ENCODE assay signal across 8 cellular contexts in the genomic region with DNA sequence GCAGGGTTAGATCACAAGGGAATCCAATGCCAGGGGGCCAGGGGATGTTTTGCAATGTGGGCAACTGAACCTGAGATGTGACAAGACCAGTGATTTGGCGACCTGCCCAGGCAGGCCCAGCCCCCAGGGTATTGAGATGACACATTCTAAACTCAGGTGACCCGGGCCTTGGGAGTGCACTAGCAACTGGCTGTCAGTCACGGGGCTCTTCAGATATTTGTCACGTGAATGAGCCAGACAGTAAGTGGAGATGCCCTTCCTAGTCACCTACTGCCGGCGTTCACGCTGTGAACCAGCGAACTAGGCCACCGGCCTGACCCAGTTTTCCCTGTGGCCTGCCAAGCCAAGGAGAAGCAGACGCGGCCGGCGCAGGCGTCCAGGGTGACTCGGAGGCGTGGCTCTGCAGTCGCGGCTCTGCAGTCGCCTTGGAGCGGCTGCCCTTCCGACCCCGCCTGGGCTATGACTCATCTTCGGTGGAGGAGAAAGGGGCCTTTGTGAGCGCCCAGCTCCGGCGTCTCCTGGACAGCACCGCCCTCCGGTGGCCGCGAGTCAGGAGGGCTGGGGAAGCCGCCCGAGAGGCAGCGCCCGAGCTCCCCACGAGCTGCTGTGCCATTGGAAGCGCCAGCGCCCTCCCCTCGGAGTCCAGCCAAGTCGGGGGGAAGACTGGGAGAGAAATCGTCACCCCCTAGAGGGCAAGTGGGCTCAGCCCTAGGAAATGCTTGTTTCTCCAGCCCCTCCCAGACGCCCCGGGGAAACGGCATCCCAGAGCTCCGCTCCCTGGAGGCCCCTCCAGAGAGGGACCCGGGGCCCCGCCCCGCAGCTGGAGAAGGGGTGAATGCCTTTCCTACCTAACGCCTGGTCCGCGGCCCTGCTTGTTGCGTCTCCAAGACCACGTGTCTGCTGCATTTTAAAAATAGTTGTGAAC. TPM values are rescaled to one million over a fixed set of nuclear protein-coding genes. Genes with fewer than 3 reads are reported as not detected.
A peak's percentile ranks its signal among the peaks of the same experiment; 100 is the strongest.
DNase-seq lines count a peak whose midpoint lies in the region; ATAC-seq and TF ChIP-seq lines count a peak whose summit lies in the region.

No MANE protein-coding gene starts in this region.

- DNase-seq in DMS53 (lab: John Stamatoyannopoulos, UW) (peak; percentile 100), Panc1 (ENCODE audit: low read depth, low spot score) (peak; percentile 89), esophagus squamous epithelium (lab: John Stamatoyannopoulos, UW) (peak; percentile 76), naive B cell (peak; percentile 80)
- peak; percentile 93 to 96 for DNase-seq in activated T-cell treated with anti-CD3 and anti-CD28 coated beads, Interleukin-2, amount 50 U/mL, for 72 hours
- DNase-seq in stimulated activated effector memory CD8-positive, alpha-beta T cell treated with anti-CD3 and anti-CD28 coated beads, Interleukin-12 subunit alpha, Interleukin-12 subunit beta, amount 100 ng/mL, for 72 hours (ENCODE audit: low spot score in 2 of 2): peak; percentile 79 to 95

- H3K9me3 ChIP-seq in Panc1 (ENCODE audit: control insufficient read depth, insufficient read depth, low read depth, low read length) (no peaks in the 10 kb centered on the region), esophagus squamous epithelium (no peaks in the 10 kb centered on the region)

- 1 to 2% methylated on average over 9 to 12 of the region's 52 CpGs for WGBS in esophagus squamous epithelium, 2 donors

- H3K4me3 ChIP-seq in Panc1 (ENCODE audit: low read depth in 2 of 2, low read length in 2 of 2) (peak overlapping the region; percentile 55 to 64), esophagus squamous epithelium (peak overlapping the region; percentile 34 to 76 (median 54))

- in situ Hi-C loops in Panc1 (cut with HindIII; ENCODE audit: low pct_unique_long_range_greater_than_20kb, low sequenced_read_pairs): loop anchor here (25.0 kb wide), 1 partner anchor 95 kb away; no protein-coding TSS in a partner anchor

- no peak for TF ChIP-seq POLR2A in esophagus squamous epithelium (IDR thresholded peaks at IDR 0.05)

- TF ChIP-seq CTCF in Panc1 (IDR thresholded peaks at IDR 0.05) (peak; percentile 91), esophagus squamous epithelium (IDR thresholded peaks at IDR 0.05) (peak; percentile 76 to 96 (median 94))

- intact Hi-C loops in Panc1 (cut with micrococcal nuclease; ENCODE audit: unreplicated experiment): loop anchor here (1.0 to 2.0 kb wide), 2 partner anchors 88 to 96 kb away; no protein-coding TSS in a partner anchor
- intact Hi-C loops in esophagus squamous epithelium (cut with DNase I): loop anchor here (5.0 kb wide), 1 partner anchor 85 kb away; no protein-coding TSS in a partner anchor

- H3K9me3 Mint-ChIP-seq in IgD-negative memory B cell: no peaks in the 10 kb centered on the region
- H3K9me3 Mint-ChIP-seq in activated T-cell treated with anti-CD3 and anti-CD28 coated beads, Interleukin-2, amount 50 U/mL, for 72 hours: no peaks in the 10 kb centered on the region
- H3K9me3 Mint-ChIP-seq in naive B cell: no peaks in the 10 kb centered on the region
- no peaks in the 10 kb centered on the region for H3K9me3 Mint-ChIP-seq in stimulated activated effector memory CD8-positive, alpha-beta T cell treated with anti-CD3 and anti-CD28 coated beads, Interleukin-12 subunit alpha, Interleukin-12 subunit beta, amount 100 ng/mL, for 72 hours

- peaks cover 4 to 20% (median 18%) of the 10 kb centered on the region in 3 donors for H3K4me1 Mint-ChIP-seq in IgD-negative memory B cell
- peaks cover 29% of the 10 kb centered on the region for H3K4me1 Mint-ChIP-seq in activated T-cell treated with anti-CD3 and anti-CD28 coated beads, Interleukin-2, amount 50 U/mL, for 72 hours (ENCODE audit: low read depth)
- H3K4me1 Mint-ChIP-seq in naive B cell: peaks cover 20 to 26% (median 22%) of the 10 kb centered on the region in 3 donors
- H3K4me1 Mint-ChIP-seq in stimulated activated effector memory CD8-positive, alpha-beta T cell treated with anti-CD3 and anti-CD28 coated beads, Interleukin-12 subunit alpha, Interleukin-12 subunit beta, amount 100 ng/mL, for 72 hours: peaks cover 28% of the 10 kb centered on the region

- H3K27ac ChIP-seq in Panc1 (ENCODE audit: low read length) (peak overlapping the region; percentile 83), esophagus squamous epithelium (peak overlapping the region; percentile 88 to 97 (median 92))

- H3K36me3 Mint-ChIP-seq in IgD-negative memory B cell (no peaks in the 10 kb centered on the region), naive B cell (no peaks in the 10 kb centered on the region)
- no peaks in the 10 kb centered on the region for H3K36me3 Mint-ChIP-seq in activated T-cell treated with anti-CD3 and anti-CD28 coated beads, Interleukin-2, amount 50 U/mL, for 72 hours (ENCODE audit: insufficient read depth in 2 of 2)
- H3K36me3 Mint-ChIP-seq in stimulated activated effector memory CD8-positive, alpha-beta T cell treated with anti-CD3 and anti-CD28 coated beads, Interleukin-12 subunit alpha, Interleukin-12 subunit beta, amount 100 ng/mL, for 72 hours: peaks cover 21% of the 10 kb centered on the region

- CTCF ChIA-PET in Panc1 (lab: Charles Lee): interaction anchor here (0.7 to 1.7 kb wide), 6 partner anchors 38 to 95 kb away, joined by 3 to 25 read pairs (median 4); no protein-coding TSS in a partner anchor

- POLR2A ChIA-PET in Panc1 (lab: Charles Lee): interaction anchor here (0.9 to 1.2 kb wide), 2 partner anchors 13 to 96 kb away, joined by 3 to 4 read pairs; no protein-coding TSS in a partner anchor

- H3K27me3 ChIP-seq in Panc1 (ENCODE audit: control insufficient read depth, insufficient read depth, low read length) (no peaks in the 10 kb centered on the region), esophagus squamous epithelium (no peaks in the 10 kb centered on the region)

- peak overlapping the region; percentile 73 to 94 (median 91) for H3K27ac Mint-ChIP-seq in IgD-negative memory B cell
- peak overlapping the region; percentile 97 for H3K27ac Mint-ChIP-seq in activated T-cell treated with anti-CD3 and anti-CD28 coated beads, Interleukin-2, amount 50 U/mL, for 72 hours
- peak overlapping the region; percentile 46 to 94 (median 90) for H3K27ac Mint-ChIP-seq in naive B cell
- H3K27ac Mint-ChIP-seq in stimulated activated effector memory CD8-positive, alpha-beta T cell treated with anti-CD3 and anti-CD28 coated beads, Interleukin-12 subunit alpha, Interleukin-12 subunit beta, amount 100 ng/mL, for 72 hours: peak overlapping the region; percentile 77

- H3K36me3 ChIP-seq in Panc1 (ENCODE audit: control insufficient read depth, insufficient read depth, low read length): no peaks in the 10 kb centered on the region
- H3K36me3 ChIP-seq in esophagus squamous epithelium: no peaks in the 10 kb centered on the region

- H3K4me1 ChIP-seq in Panc1 (ENCODE audit: control insufficient read depth, insufficient read depth, low read length) (peaks cover 12% of the 10 kb centered on the region), esophagus squamous epithelium (peaks cover 13 to 40% (median 15%) of the 10 kb centered on the region in 3 donors)

- ATAC-seq in GM21576 (IDR thresholded peaks at IDR 0.05; ENCODE audit: unreplicated experiment): peak; percentile 78
- peak; percentile 98 for ATAC-seq in Panc1
- peak; percentile 88 to 89 for ATAC-seq in activated T-cell treated with anti-CD3 and anti-CD28 coated beads, Interleukin-2, amount 50 U/mL, for 72 hours (replicated peaks in 1 of 2)
- peak; percentile 79 to 83 for ATAC-seq in naive B cell (ENCODE audit: low read depth in 2 of 2)
- ATAC-seq in stimulated activated effector memory CD8-positive, alpha-beta T cell treated with anti-CD3 and anti-CD28 coated beads, Interleukin-12 subunit alpha, Interleukin-12 subunit beta, amount 100 ng/mL, for 72 hours: peak; percentile 93

- peak overlapping the region; percentile 77 to 94 (median 90) for H3K4me3 Mint-ChIP-seq in IgD-negative memory B cell
- H3K4me3 Mint-ChIP-seq in activated T-cell treated with anti-CD3 and anti-CD28 coated beads, Interleukin-2, amount 50 U/mL, for 72 hours: peak overlapping the region; percentile 93 to 98
- H3K4me3 Mint-ChIP-seq in naive B cell: peak overlapping the region; percentile 78 to 89 (median 84)
- peak overlapping the region; percentile 72 for H3K4me3 Mint-ChIP-seq in stimulated activated effector memory CD8-positive, alpha-beta T cell treated with anti-CD3 and anti-CD28 coated beads, Interleukin-12 subunit alpha, Interleukin-12 subunit beta, amount 100 ng/mL, for 72 hours

- no peaks in the 10 kb centered on the region for H3K27me3 Mint-ChIP-seq in IgD-negative memory B cell
- H3K27me3 Mint-ChIP-seq in activated T-cell treated with anti-CD3 and anti-CD28 coated beads, Interleukin-2, amount 50 U/mL, for 72 hours (ENCODE audit: low read depth): no peaks in the 10 kb centered on the region
- H3K27me3 Mint-ChIP-seq in naive B cell: no peaks in the 10 kb centered on the region

- BruUV-seq in Panc1 (replicated peaks; lab: Mats Ljungman, UMichigan): no TSS peak

RNA-seq across cellular contexts. Expression of gene WSB1, which starts 38.8 kb away (rescaled TPM):
- polyA plus RNA-seq in IgD-negative memory B cell (261 TPM), naive B cell (ENCODE audit: low read depth in 6 of 6) (100 to 1,000 TPM; 188 to 342 (median 263) TPM)
- total RNA-seq in Panc1 (2021; ENCODE audit: unreplicated experiment) (114 TPM), esophagus squamous epithelium (100 to 1,000 TPM in 1 of 4 donors, 10 to 100 TPM in 3; 27.9 to 112 (median 62.8) TPM)
- 50.3 TPM for polyA plus RNA-seq in Panc1 (2012; ENCODE audit: insufficient read length)
- total RNA-seq in activated T-cell treated with anti-CD3 and anti-CD28 coated beads, Interleukin-2, amount 50 U/mL, for 72 hours: 100 to 1,000 TPM; 104 to 126 TPM

Comparison
In these comparisons a context has a peak if more than half of its experiments do, and no peak if none do; other contexts are left out.
1. Peak in every context shown above with its lines: DNase-seq, ATAC-seq, H3K4me3 ChIP-seq and H3K27ac ChIP-seq.